Comparison of ENCODE assay signal across 29 cellular contexts in genomic region chr17:70775667-70776066, GRCh38.
DNase-seq lines count a peak whose midpoint lies in the region; ATAC-seq lines count a peak whose summit lies in the region.
"Had no signal": no experiment of that assay in that cellular context is flagged by ENCODE, and none has a peak within 500 bp of the region (broad histone marks: within the 10 kb centered on the region; RNA-seq: fewer than 3 reads in every experiment).

No MANE protein-coding gene starts in this region.

- WGBS in aorta, 2 donors, result 43 to 44% methylated on average over 2 of the region's 2 CpGs

- no peak overlapping the region for H3K27ac ChIP-seq in aorta (ENCODE audit: low read depth in 1 of 2, low read length in 2 of 2)
- H3K27ac ChIP-seq: cardiac muscle cell, coronary artery, GM23248, heart left ventricle, lower lobe of right lung, stomach, thyroid gland had no signal

- H3K27me3 ChIP-seq in aorta (ENCODE audit: control insufficient read depth in 1 of 2, insufficient read depth in 2 of 2, low read length in 1 of 2), result no peaks in the 10 kb centered on the region
- H3K27me3 ChIP-seq: cardiac muscle cell, heart left ventricle, stomach, thyroid gland had no signal

- no peaks in the 10 kb centered on the region for H3K4me1 ChIP-seq in aorta (ENCODE audit: control insufficient read depth in 1 of 2, insufficient read depth in 2 of 2, low read length in 2 of 2)
- H3K4me1 ChIP-seq: heart left ventricle, lower lobe of right lung, stomach had no signal

- no peaks in the 10 kb centered on the region for H3K9me3 ChIP-seq in aorta (ENCODE audit: control insufficient read depth, low read length)
- H3K9me3 ChIP-seq: heart left ventricle, lower lobe of right lung, stomach, thyroid gland had no signal

- no peak overlapping the region for H3K4me3 ChIP-seq in aorta (ENCODE audit: low read length in 2 of 2)
- H3K4me3 ChIP-seq: cardiac muscle cell, coronary artery, GM23248, heart left ventricle, lower lobe of right lung, stomach, thyroid gland had no signal

- H3K36me3 ChIP-seq in aorta (ENCODE audit: control insufficient read depth in 1 of 2, insufficient read depth in 2 of 2, low read length in 1 of 2), result no peaks in the 10 kb centered on the region
- H3K36me3 ChIP-seq: cardiac muscle cell, heart left ventricle, lower lobe of right lung, stomach, thyroid gland had no signal

- intact Hi-C loops in aorta (cut with DNase I), result no loop called here

- DNase-seq in NCI-H1417 (lab: John Stamatoyannopoulos, UW), result peak in 2 of 3 experiments; percentile 1 to 25
- no peak for DNase-seq in NCI-H1417 treated with DMSO at 0.1 percent for 48 hours (lab: John Stamatoyannopoulos, UW)
- peak; percentile 37 for DNase-seq in NCI-H524 treated with DMSO at 0.1 percent for 48 hours (lab: John Stamatoyannopoulos, UW)
- peak; percentile 8 for DNase-seq in kidney tubule cell (ENCODE audit: low spot score)
- no peak for DNase-seq in aorta
- DNase-seq in stimulated activated CD4-positive, alpha-beta T cell treated with anti-CD3 and anti-CD28 coated beads, Interleukin-2, amount 100 ng/mL, for 48 hours, result no peak
- DNase-seq in glomerular visceral epithelial cell (ENCODE audit: extremely low spot score), result no peak
- DNase-seq: activated CD8-positive, alpha-beta T cell treated with anti-CD3 and anti-CD28 coated beads for 36 hours; activated naive CD4-positive, alpha-beta T cell treated with anti-CD3 and anti-CD28 coated beads, Interleukin-2, amount 50 U/mL, for 16 hours; DMS79 treated with DMSO at 0.1 percent for 48 hours; effector memory CD8-positive, alpha-beta T cell; erythroblast; GM23248; IMR-90; kidney; lower lobe of right lung; natural killer cell; NCI-H146; NCI-H774; occipital lobe; small intestine; stimulated activated CD4-positive, alpha-beta T cell treated with anti-CD3 and anti-CD28 coated beads, Interleukin-1b, Interleukin-23, amount 100 ng/mL, for 48 hours; stomach; thyroid gland had no signal

- ATAC-seq in HG03175 (IDR thresholded peaks at IDR 0.05; ENCODE audit: unreplicated experiment), result peak; percentile 49
- no peak for ATAC-seq in aorta (ENCODE audit: low FRiP score)
- ATAC-seq: activated CD8-positive, alpha-beta T cell treated with anti-CD3 and anti-CD28 coated beads for 36 hours; activated T-helper 17 cell treated with anti-CD3 and anti-CD28 coated beads, Interleukin-2, amount 50 U/mL, for 72 hours; effector memory CD8-positive, alpha-beta T cell; lower lobe of right lung; natural killer cell had no signal

Comparison
In these comparisons a context has a peak if more than half of its experiments do, and no peak if none do; other contexts are left out.
1. DNase-seq: peak in NCI-H1417 (2 of 3), NCI-H524 treated with DMSO at 0.1 percent for 48 hours (single experiment) and kidney tubule cell (single experiment); none in NCI-H1417 treated with DMSO at 0.1 percent for 48 hours (single experiment), aorta (0 of 2), stimulated activated CD4-positive, alpha-beta T cell treated with anti-CD3 and anti-CD28 coated beads, Interleukin-2, amount 100 ng/mL, for 48 hours (0 of 2) and glomerular visceral epithelial cell (single experiment).